Comparison of ENCODE assay signal across 7 cellular contexts in genomic region chr18:34322365-34323289, GRCh38.
DNase-seq lines count a peak whose midpoint lies in the region; FAIRE-seq and TF ChIP-seq lines count a peak whose summit lies in the region.

No MANE protein-coding gene starts in this region.

- TF ChIP-seq CTCF in HFF-Myc (IDR thresholded peaks at IDR 0.05; ENCODE audit: low read depth, low read length, missing control alignments), result peak; percentile 47

- DNase-seq in GM12892 (ENCODE audit: insufficient read length) (no peak), HFF-Myc (ENCODE audit: extremely low read depth, low read depth) (no peak), NCI-H1048 (lab: John Stamatoyannopoulos, UW) (peak; percentile 72), SW480 (ENCODE audit: low spot score) (peak; percentile 6), glomerular visceral epithelial cell (ENCODE audit: extremely low spot score) (peak; percentile 49), pulmonary artery endothelial cell (ENCODE audit: low read depth, low spot score) (peak; percentile 10), AG08396 (ENCODE audit: low spot score) (no peak)

- no peak overlapping the region for H3K4me3 ChIP-seq in HFF-Myc (replicated peaks; ENCODE audit: low read depth, low read length)

- TF ChIP-seq POLR2A in GM12892 (IDR thresholded peaks at IDR 0.05; ENCODE audit: low read depth, low read length), result no peak

- FAIRE-seq in GM12892 (lab: Jason Lieb, UNC), result peak; percentile 85

Comparison
In these comparisons a context has a peak if more than half of its experiments do, and no peak if none do; other contexts are left out.
1. DNase-seq: peak in NCI-H1048 (single experiment), SW480 (single experiment), glomerular visceral epithelial cell (single experiment) and pulmonary artery endothelial cell (single experiment); none in GM12892 (single experiment), HFF-Myc (single experiment) and AG08396 (single experiment).